16 cellular contexts compared by ENCODE assay signal in the genomic region with DNA sequence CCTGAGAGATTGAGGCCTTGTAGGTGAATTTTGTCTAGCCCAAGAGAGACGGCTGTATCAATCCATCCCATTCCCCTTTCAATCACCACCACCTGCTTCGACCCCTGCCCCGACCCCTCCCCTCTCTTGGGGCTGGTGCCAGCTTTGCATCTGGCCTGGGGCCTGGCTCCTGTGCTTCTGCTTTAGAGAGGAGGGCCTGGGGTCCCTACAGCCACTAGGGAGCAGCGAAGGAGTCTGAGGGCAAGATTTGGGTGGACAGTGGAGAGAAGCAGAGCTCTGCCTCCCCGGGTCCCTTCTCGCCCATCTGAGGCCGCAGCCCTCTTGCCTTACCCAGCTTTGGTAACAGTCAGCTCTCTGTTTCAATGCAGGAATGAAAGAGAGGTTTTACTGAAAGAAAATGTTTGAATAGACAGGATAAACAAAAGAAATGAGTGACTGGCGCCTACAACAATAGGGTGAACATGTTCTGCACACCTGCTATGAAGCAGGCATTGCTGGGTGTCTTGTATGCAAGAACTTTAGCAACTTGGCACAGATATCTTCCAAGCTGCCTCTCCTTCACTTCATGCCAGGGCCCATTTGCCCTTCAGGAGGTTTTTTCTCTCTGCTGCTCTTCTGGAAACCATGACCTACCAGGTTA. TPM values are rescaled to one million over a fixed set of nuclear protein-coding genes. Genes with fewer than 3 reads are reported as not detected.
"Had no signal": no experiment of that assay in that cellular context is flagged by ENCODE, and none has a peak within 500 bp of the region (broad histone marks: within the 10 kb centered on the region; RNA-seq: fewer than 3 reads in every experiment).

No MANE protein-coding gene starts in this region.

- H3K36me3 ChIP-seq: colonic mucosa, heart left ventricle, left ventricle myocardium inferior, suprapubic skin, upper lobe of left lung had no signal

- DNase-seq: activated CD4-positive, alpha-beta T cell treated with anti-CD3 and anti-CD28 coated beads, Interleukin-2, amount 50 U/mL, for 4 hours; activated CD8-positive, alpha-beta memory T cell treated with anti-CD3 and anti-CD28 coated beads, Interleukin-2, amount 10 ng/mL, durations not matched to agents 7 days and 5 days; activated effector memory CD4-positive, alpha-beta T cell treated with Interleukin-2 at 50 U/mL for 16 hours; activated T-cell treated with anti-CD3 and anti-CD28 coated beads, Interleukin-2, amount 50 U/mL, for 24 hours; caudate nucleus; colonic mucosa; effector CD4-positive, alpha-beta T cell; heart left ventricle; left ventricle myocardium inferior; stimulated activated CD4-positive, alpha-beta T cell treated with anti-CD3 and anti-CD28 coated beads, Interleukin-12 subunit alpha, Interleukin-12 subunit beta, amount 100 ng/mL, for 4 hours; stimulated activated naive CD4-positive, alpha-beta T cell treated with Interleukin-2 at 50 U/mL for 16 hours had no signal

- FAIRE-seq: frontal cortex, keratinocyte had no signal

- H3K4me3 ChIP-seq: colonic mucosa, heart left ventricle, left ventricle myocardium inferior, suprapubic skin, upper lobe of left lung had no signal

- H3K27me3 ChIP-seq: colonic mucosa, heart left ventricle, suprapubic skin, upper lobe of left lung had no signal

- ATAC-seq: activated CD8-positive, alpha-beta memory T cell treated with anti-CD3 and anti-CD28 coated beads, Interleukin-2, amount 10 ng/mL, durations not matched to agents 7 days and 5 days; heart left ventricle had no signal

- H3K4me1 ChIP-seq: colonic mucosa, left ventricle myocardium inferior, suprapubic skin, upper lobe of left lung had no signal

- H3K9me3 ChIP-seq: colonic mucosa, heart left ventricle, left ventricle myocardium inferior, suprapubic skin, upper lobe of left lung had no signal

- H3K27ac ChIP-seq: colonic mucosa, heart left ventricle, left ventricle myocardium inferior, suprapubic skin, upper lobe of left lung had no signal

RNA-seq across cellular contexts. Expression of a gene that starts 57.4 kb away (rescaled TPM):
- total RNA-seq: natural killer cell treated with Interleukin-12 subunit alpha and Interleukin-12 subunit beta and Interleukin-15 and Interleukin-18, amount 100 ng/mL, for 72 hours had no signal
